ENCODE assay signal across 26 cellular contexts in the genomic region with DNA sequence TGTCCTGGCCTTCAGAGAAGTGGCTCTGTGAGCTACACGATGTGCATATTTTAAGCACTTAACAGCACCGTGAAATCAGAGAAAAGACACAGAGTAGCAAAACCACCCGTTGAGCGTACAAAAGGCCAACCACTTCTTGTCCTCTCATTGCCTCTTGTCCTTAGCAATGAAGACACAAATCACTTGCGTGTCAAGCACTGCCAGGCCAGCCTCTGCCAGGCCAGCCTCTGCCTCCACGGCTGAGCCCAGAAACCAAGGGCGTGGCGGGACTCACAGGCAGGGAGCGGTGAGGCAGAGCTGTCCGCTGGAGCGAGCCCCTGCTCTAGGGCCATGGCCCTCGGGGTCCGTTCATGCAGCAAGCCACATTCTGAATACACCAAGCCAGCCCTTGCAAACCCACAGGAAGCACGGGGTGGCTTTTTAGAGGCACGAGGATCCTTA. TPM values are rescaled to one million over a fixed set of nuclear protein-coding genes. Genes with fewer than 3 reads are reported as not detected.
A peak's percentile ranks its signal among the peaks of the same experiment; 100 is the strongest.
DNase-seq lines count a peak whose midpoint lies in the region; ATAC-seq and TF ChIP-seq lines count a peak whose summit lies in the region.
"Had no signal": no experiment of that assay in that cellular context is flagged by ENCODE, and none has a peak within 500 bp of the region (broad histone marks: within the 10 kb centered on the region; RNA-seq: fewer than 3 reads in every experiment).

No MANE protein-coding gene starts in this region.

- no peak overlapping the region for H3K23ac ChIP-seq in mesendoderm (ENCODE audit: low read length)

- ATAC-seq in natural killer cell treated with Interleukin-12 subunit alpha and Interleukin-12 subunit beta and Interleukin-15 and Interleukin-18, amount 100 ng/mL, for 72 hours, result no peak
- ATAC-seq in natural killer cell (no peak), GM21576 (IDR thresholded peaks at IDR 0.05; ENCODE audit: unreplicated experiment) (no peak), HG03439 (IDR thresholded peaks at IDR 0.05; ENCODE audit: unreplicated experiment) (no peak)
- ATAC-seq: activated naive CD8-positive, alpha-beta T cell treated with anti-CD3 and anti-CD28 coated beads, Interleukin-2, amount 50 U/mL, for 24 hours; left ventricle myocardium superior had no signal

- no peak overlapping the region for H3K27ac ChIP-seq in OCI-LY7 (ENCODE audit: low read depth, low read length, poor library complexity, severe bottlenecking)
- H3K27ac ChIP-seq in mesendoderm (ENCODE audit: low read depth, low read length), result no peak overlapping the region
- H3K27ac ChIP-seq: brain microvascular endothelial cell, PC-9, right atrium auricular region, vagina had no signal

- H3K4me3 ChIP-seq in OCI-LY7 (ENCODE audit: low read depth, low read length, poor library complexity, severe bottlenecking) (no peak overlapping the region), mesendoderm (ENCODE audit: low read length) (no peak overlapping the region)
- H3K4me3 ChIP-seq: PC-9, right atrium auricular region, vagina had no signal

- no peaks in the 10 kb centered on the region for H3K9me3 ChIP-seq in OCI-LY7 (ENCODE audit: low read length)
- H3K9me3 ChIP-seq: right atrium auricular region, vagina had no signal

- H2AFZ ChIP-seq in OCI-LY7 (ENCODE audit: low read length), result no peak overlapping the region
- H2AFZ ChIP-seq: PC-9 had no signal

- H3K36me3 Mint-ChIP-seq in natural killer cell treated with Interleukin-12 subunit alpha and Interleukin-12 subunit beta and Interleukin-15 and Interleukin-18, amount 100 ng/mL, for 72 hours, result no peaks in the 10 kb centered on the region
- no peaks in the 10 kb centered on the region for H3K36me3 Mint-ChIP-seq in natural killer cell
- peaks cover 24% of the 10 kb centered on the region for H3K36me3 Mint-ChIP-seq in T-helper 2 cell treated with Interferon-gamma antibody and Interleukin-4, amounts not matched to agents 5 μg/mL and 100 μg/mL, for 36 hours (ENCODE audit: low read depth)

- H3K36me3 ChIP-seq in OCI-LY7 (ENCODE audit: insufficient read depth, low read length), result no peaks in the 10 kb centered on the region
- H3K36me3 ChIP-seq in mesendoderm (ENCODE audit: control insufficient read depth, insufficient read depth, low read length), result no peaks in the 10 kb centered on the region
- H3K36me3 ChIP-seq: brain microvascular endothelial cell, right atrium auricular region, vagina had no signal

- DNase-seq in natural killer cell treated with Interleukin-12 subunit alpha and Interleukin-12 subunit beta and Interleukin-15 and Interleukin-18, amount 100 ng/mL, for 72 hours (ENCODE audit: low spot score), result peak; percentile 58
- no peak for DNase-seq in natural killer cell
- DNase-seq in OCI-LY7 (ENCODE audit: low spot score), result peak; percentile 22
- DNase-seq in mesendoderm, result no peak
- DNase-seq in T-helper 2 cell treated with Interferon-gamma antibody and Interleukin-4, amounts not matched to agents 5 μg/mL and 100 μg/mL, for 36 hours (ENCODE audit: low spot score), result no peak
- DNase-seq in stimulated activated CD4-positive, alpha-beta T cell treated with anti-CD3 and anti-CD28 coated beads, Interleukin-2, amount 100 ng/mL, for 48 hours, result no peak
- DNase-seq: activated CD4-positive, alpha-beta T cell treated with anti-CD3 and anti-CD28 coated beads, Interleukin-2, amount 10 ng/mL, durations not matched to agents 24 days and 14 days; activated CD8-positive, alpha-beta memory T cell treated with anti-CD3 and anti-CD28 coated beads, Interleukin-2, amount 50 U/mL, for 4 hours; activated naive CD8-positive, alpha-beta T cell treated with anti-CD3 and anti-CD28 coated beads, Interleukin-2, amount 50 U/mL, for 24 hours; brain microvascular endothelial cell; DMS53; left ventricle myocardium superior; NCI-H1092; NCI-H2171; PC-9; SIG-M5; stimulated activated CD4-positive, alpha-beta T cell treated with anti-CD3 and anti-CD28 coated beads, Interleukin-15, amount 100 ng/mL, for 24 hours; substantia nigra; T-helper 1 cell had no signal

- no peaks in the 10 kb centered on the region for H3K9me2 ChIP-seq in OCI-LY7 (ENCODE audit: insufficient read depth, low read length)

- no peak overlapping the region for H3K4me3 Mint-ChIP-seq in natural killer cell treated with Interleukin-12 subunit alpha and Interleukin-12 subunit beta and Interleukin-15 and Interleukin-18, amount 100 ng/mL, for 72 hours
- no peak overlapping the region for H3K4me3 Mint-ChIP-seq in natural killer cell
- no peak overlapping the region for H3K4me3 Mint-ChIP-seq in T-helper 2 cell treated with Interferon-gamma antibody and Interleukin-4, amounts not matched to agents 5 μg/mL and 100 μg/mL, for 36 hours
- H3K4me3 Mint-ChIP-seq: activated CD4-positive, alpha-beta T cell treated with anti-CD3 and anti-CD28 coated beads, Interleukin-2, amount 10 ng/mL, durations not matched to agents 24 days and 14 days; activated naive CD8-positive, alpha-beta T cell treated with anti-CD3 and anti-CD28 coated beads, Interleukin-2, amount 50 U/mL, for 24 hours had no signal

- peaks cover 0 to 5% of the 10 kb centered on the region in 2 donors for H3K27me3 Mint-ChIP-seq in natural killer cell treated with Interleukin-12 subunit alpha and Interleukin-12 subunit beta and Interleukin-15 and Interleukin-18, amount 100 ng/mL, for 72 hours
- no peaks in the 10 kb centered on the region for H3K27me3 Mint-ChIP-seq in natural killer cell (ENCODE audit: low read depth in 2 of 2)
- peaks cover 2% of the 10 kb centered on the region for H3K27me3 Mint-ChIP-seq in T-helper 2 cell treated with Interferon-gamma antibody and Interleukin-4, amounts not matched to agents 5 μg/mL and 100 μg/mL, for 36 hours (ENCODE audit: low read depth)
- H3K27me3 Mint-ChIP-seq: activated CD4-positive, alpha-beta T cell treated with anti-CD3 and anti-CD28 coated beads, Interleukin-2, amount 10 ng/mL, durations not matched to agents 24 days and 14 days had no signal

- no peak overlapping the region for H3K9ac ChIP-seq in mesendoderm (ENCODE audit: low read length)

- WGBS in mesendoderm (ENCODE audit: extremely low coverage, insufficient coverage, low lambda C conversion rate), result no CpG with 5 or more reads among the region's 15 CpGs

- H3K79me1 ChIP-seq in mesendoderm (ENCODE audit: low read length), result no peaks in the 10 kb centered on the region

- H3K4me1 Mint-ChIP-seq in natural killer cell treated with Interleukin-12 subunit alpha and Interleukin-12 subunit beta and Interleukin-15 and Interleukin-18, amount 100 ng/mL, for 72 hours (ENCODE audit: low read depth in 2 of 2), result peaks cover 37% of the 10 kb centered on the region in 2 donors
- peaks cover 37 to 50% of the 10 kb centered on the region in 2 donors for H3K4me1 Mint-ChIP-seq in natural killer cell
- peaks cover 39% of the 10 kb centered on the region for H3K4me1 Mint-ChIP-seq in T-helper 2 cell treated with Interferon-gamma antibody and Interleukin-4, amounts not matched to agents 5 μg/mL and 100 μg/mL, for 36 hours (ENCODE audit: low read depth)

- no peak for TF ChIP-seq CTCF in natural killer cell (IDR thresholded peaks at IDR 0.05)
- TF ChIP-seq CTCF in OCI-LY7 (conservative IDR thresholded peaks at IDR 0.05; ENCODE audit: low read length), result no peak

- H3K4me2 ChIP-seq in OCI-LY7 (ENCODE audit: low read length) (no peak overlapping the region), mesendoderm (ENCODE audit: low read length) (no peak overlapping the region)

- no peak overlapping the region for H3K18ac ChIP-seq in mesendoderm (ENCODE audit: low read length)

- H3K27me3 ChIP-seq in mesendoderm (ENCODE audit: insufficient read depth, low read length, poor library complexity), result no peaks in the 10 kb centered on the region
- H3K27me3 ChIP-seq: vagina had no signal

- no peak overlapping the region for H2BK15ac ChIP-seq in mesendoderm (replicated peaks; ENCODE audit: low read depth)

- H4K20me1 ChIP-seq in OCI-LY7 (ENCODE audit: insufficient read depth, low read length), result no peaks in the 10 kb centered on the region

- peak overlapping the region; percentile 56 for H3K56ac ChIP-seq in mesendoderm (ENCODE audit: low read length)

- H3K4me1 ChIP-seq in OCI-LY7 (ENCODE audit: insufficient read depth, low read length, poor library complexity, severe bottlenecking) (peaks cover 33% of the 10 kb centered on the region), mesendoderm (ENCODE audit: control insufficient read depth, low read depth, low read length) (no peaks in the 10 kb centered on the region)

- H3K9me3 Mint-ChIP-seq in natural killer cell treated with Interleukin-12 subunit alpha and Interleukin-12 subunit beta and Interleukin-15 and Interleukin-18, amount 100 ng/mL, for 72 hours, result no peaks in the 10 kb centered on the region
- H3K9me3 Mint-ChIP-seq in natural killer cell, result no peaks in the 10 kb centered on the region
- peaks cover 10% of the 10 kb centered on the region for H3K9me3 Mint-ChIP-seq in T-helper 2 cell treated with Interferon-gamma antibody and Interleukin-4, amounts not matched to agents 5 μg/mL and 100 μg/mL, for 36 hours
- H3K9me3 Mint-ChIP-seq: activated naive CD8-positive, alpha-beta T cell treated with anti-CD3 and anti-CD28 coated beads, Interleukin-2, amount 50 U/mL, for 24 hours; activated T-helper 2 cell treated with anti-CD3 and anti-CD28 coated beads, Interferon-gamma antibody, Interleukin-2, Interleukin-4, amounts not matched to agents 10 μg/mL and 5 μg/mL and 100 μg/mL, durations not matched to agents 14 hours and 24 hours and 36 hours had no signal

- no peak overlapping the region for H2BK5ac ChIP-seq in mesendoderm (ENCODE audit: low read length)

- no peak overlapping the region for H2BK120ac ChIP-seq in mesendoderm (ENCODE audit: low read depth, low read length)

- POLR2A ChIA-PET in OCI-LY7 (lab: Charles Lee), result no interaction called here

- H4K5ac ChIP-seq in mesendoderm (ENCODE audit: low read length), result no peak overlapping the region

- intact Hi-C loops in natural killer cell (cut with micrococcal nuclease), result no loop called here
- intact Hi-C loops in OCI-LY7 (cut with micrococcal nuclease; ENCODE audit: unreplicated experiment), result no loop called here

- CTCF ChIA-PET in OCI-LY7 (lab: Charles Lee; ENCODE audit: unreplicated experiment), result no interaction called here

- H2AK5ac ChIP-seq in mesendoderm (ENCODE audit: low read length), result no peak overlapping the region

- H4K8ac ChIP-seq in mesendoderm (ENCODE audit: low read depth, low read length), result no peak overlapping the region

- no peak overlapping the region for H3K27ac Mint-ChIP-seq in natural killer cell treated with Interleukin-12 subunit alpha and Interleukin-12 subunit beta and Interleukin-15 and Interleukin-18, amount 100 ng/mL, for 72 hours
- no peak overlapping the region for H3K27ac Mint-ChIP-seq in natural killer cell
- H3K27ac Mint-ChIP-seq in T-helper 2 cell treated with Interferon-gamma antibody and Interleukin-4, amounts not matched to agents 5 μg/mL and 100 μg/mL, for 36 hours, result no peak overlapping the region
- H3K27ac Mint-ChIP-seq: activated CD4-positive, alpha-beta T cell treated with anti-CD3 and anti-CD28 coated beads, Interleukin-2, amount 10 ng/mL, durations not matched to agents 24 days and 14 days; activated naive CD8-positive, alpha-beta T cell treated with anti-CD3 and anti-CD28 coated beads, Interleukin-2, amount 50 U/mL, for 24 hours; activated T-helper 2 cell treated with anti-CD3 and anti-CD28 coated beads, Interferon-gamma antibody, Interleukin-2, Interleukin-4, amounts not matched to agents 10 μg/mL and 5 μg/mL and 100 μg/mL, durations not matched to agents 14 hours and 24 hours and 36 hours had no signal

- BruUV-seq in OCI-LY7 (replicated peaks; lab: Mats Ljungman, UMichigan), result no TSS peak

- H3K4ac ChIP-seq in mesendoderm (ENCODE audit: low read depth, low read length), result no peak overlapping the region

- no peaks in the 10 kb centered on the region for H3K79me2 ChIP-seq in OCI-LY7 (ENCODE audit: insufficient read depth, low read depth, low read length)
- H3K79me2 ChIP-seq in mesendoderm (ENCODE audit: control insufficient read depth, insufficient read depth, low read length), result no peaks in the 10 kb centered on the region

RNA-seq across cellular contexts. Expression of a gene that starts 4.0 kb away (rescaled TPM):
- under 1 TPM; 0.19 to 0.28 TPM for total RNA-seq in natural killer cell treated with Interleukin-12 subunit alpha and Interleukin-12 subunit beta and Interleukin-15 and Interleukin-18, amount 100 ng/mL, for 72 hours
- total RNA-seq in natural killer cell, result 1 to 10 TPM in 1 of 3 donors, under 1 TPM in 2; 0.05 to 1.7 (median 0.38) TPM
- total RNA-seq in OCI-LY7 (2014; rRNA removed; shearing (Covaris generic)), result 0.03 and 0.08 TPM in 2 replicates
- 0.11 and 0.42 TPM in 2 replicates for total RNA-seq in OCI-LY7 (2022)
- 0.24 TPM for polyA plus RNA-seq in mesendoderm (2013, experiment 1 of 2)
- polyA plus RNA-seq in mesendoderm (2013, experiment 2 of 2), result 0.27 TPM
- total RNA-seq: fibroblast of lung, left ventricle myocardium superior, LHCN-M2 had no signal
- polyA plus RNA-seq: fibroblast of lung had no signal

Comparison
In these comparisons a context has a peak if more than half of its experiments do, and no peak if none do; other contexts are left out.
1. DNase-seq: peak in natural killer cell treated with Interleukin-12 subunit alpha and Interleukin-12 subunit beta and Interleukin-15 and Interleukin-18, amount 100 ng/mL, for 72 hours (single experiment) and OCI-LY7 (single experiment); none in natural killer cell (single experiment), mesendoderm (single experiment), T-helper 2 cell treated with Interferon-gamma antibody and Interleukin-4, amounts not matched to agents 5 μg/mL and 100 μg/mL, for 36 hours (single experiment) and stimulated activated CD4-positive, alpha-beta T cell treated with anti-CD3 and anti-CD28 coated beads, Interleukin-2, amount 100 ng/mL, for 48 hours (0 of 2).